ENCODE assay signal across 10 cellular contexts in the genomic region with DNA sequence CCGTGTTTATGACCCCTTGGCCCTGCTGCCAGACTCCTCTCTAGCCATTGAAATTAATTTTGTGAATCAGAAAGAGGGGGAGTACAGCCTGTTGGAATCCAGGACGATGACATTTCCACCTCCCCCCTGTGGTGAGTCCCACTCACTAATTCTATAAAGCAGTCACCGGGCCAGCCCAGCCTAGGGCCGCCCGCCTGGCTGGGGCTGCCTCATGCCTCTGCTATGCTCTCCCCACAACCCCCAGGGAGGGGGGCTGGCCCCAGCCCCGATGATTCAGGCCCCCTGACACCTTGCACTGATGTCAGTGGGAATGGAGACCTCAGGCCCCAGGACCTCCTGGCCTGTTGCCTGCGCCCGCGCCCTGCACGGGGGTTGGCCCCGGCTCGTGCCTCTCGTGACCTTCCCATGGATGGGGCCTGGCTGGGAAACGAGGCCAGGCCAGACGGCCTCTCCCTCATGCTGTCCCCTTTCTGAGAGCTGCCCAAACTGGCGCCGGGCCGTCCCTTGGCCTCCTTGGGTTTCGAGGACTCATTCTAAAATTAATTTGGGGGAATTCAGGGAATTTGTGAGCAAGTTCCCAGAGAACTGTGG. TPM values are rescaled to one million over a fixed set of nuclear protein-coding genes. Genes with fewer than 3 reads are reported as not detected.
DNase-seq lines count a peak whose midpoint lies in the region; ATAC-seq and TF ChIP-seq lines count a peak whose summit lies in the region.
"Had no signal": no experiment of that assay in that cellular context is flagged by ENCODE, and none has a peak within 500 bp of the region (broad histone marks: within the 10 kb centered on the region; RNA-seq: fewer than 3 reads in every experiment).

No MANE protein-coding gene starts in this region.

- ATAC-seq in lower lobe of right lung, result peak; percentile 67 to 77
- peak; percentile 69 for ATAC-seq in upper lobe of right lung
- no peak for ATAC-seq in HG02938 (IDR thresholded peaks at IDR 0.05; ENCODE audit: unreplicated experiment)
- ATAC-seq in HG02870 (IDR thresholded peaks at IDR 0.05; ENCODE audit: unreplicated experiment), result no peak
- ATAC-seq: GM12878 had no signal

- no peaks in the 10 kb centered on the region for H3K9me3 Mint-ChIP-seq in dendritic cell treated with granulocyte-macrophage colony-stimulating factor and Interleukin-4, amounts not matched to agents 40 ng/mL and 50 ng/mL, for 4 days
- peaks cover 27% of the 10 kb centered on the region for H3K9me3 Mint-ChIP-seq in Caco-2 (ENCODE audit: unreplicated experiment)

- POLR2A ChIA-PET in Caco-2 (lab: Charles Lee), result no interaction called here

- H3K36me3 ChIP-seq in lower lobe of right lung (no peaks in the 10 kb centered on the region), upper lobe of right lung (no peaks in the 10 kb centered on the region), Caco-2 (ENCODE audit: control insufficient read depth, insufficient read depth, low read length) (no peaks in the 10 kb centered on the region)

- peaks cover 22% of the 10 kb centered on the region for H3K4me1 ChIP-seq in lower lobe of right lung
- H3K4me1 ChIP-seq in upper lobe of right lung, result peaks cover 15% of the 10 kb centered on the region
- H3K4me1 ChIP-seq in Caco-2, result no peaks in the 10 kb centered on the region

- no peaks in the 10 kb centered on the region for H3K36me3 Mint-ChIP-seq in dendritic cell treated with granulocyte-macrophage colony-stimulating factor and Interleukin-4, amounts not matched to agents 40 ng/mL and 50 ng/mL, for 4 days (ENCODE audit: low read depth)
- H3K36me3 Mint-ChIP-seq in Caco-2 (ENCODE audit: insufficient read depth, unreplicated experiment), result peaks cover 6% of the 10 kb centered on the region

- H3K27ac ChIP-seq in lower lobe of right lung, result peak overlapping the region; percentile 62
- H3K27ac ChIP-seq in upper lobe of right lung, result peak overlapping the region; percentile 68

- CTCF ChIA-PET in Caco-2 (lab: Charles Lee), result no interaction called here

- intact Hi-C loops in dendritic cell treated with granulocyte-macrophage colony-stimulating factor and Interleukin-4, amounts not matched to agents 40 ng/mL and 50 ng/mL, for 4 days (cut with micrococcal nuclease), result no loop called here
- intact Hi-C loops in lower lobe of right lung (cut with DNase I), result no loop called here
- intact Hi-C loops in upper lobe of right lung (cut with DNase I), result no loop called here
- intact Hi-C loops in Caco-2 (cut with micrococcal nuclease; ENCODE audit: unreplicated experiment), result no loop called here

- no TSS peak for BruUV-seq in Caco-2 (replicated peaks; lab: Mats Ljungman, UMichigan)

- H3K4me3 ChIP-seq in lower lobe of right lung (no peak overlapping the region), upper lobe of right lung (no peak overlapping the region), Caco-2 (ENCODE audit: low read depth, low read length) (no peak overlapping the region)
- H3K4me3 ChIP-seq: GM12878 had no signal

- no peaks in the 10 kb centered on the region for H3K27me3 ChIP-seq in lower lobe of right lung (ENCODE audit: low read depth)
- no peaks in the 10 kb centered on the region for H3K27me3 ChIP-seq in upper lobe of right lung
- no peaks in the 10 kb centered on the region for H3K27me3 ChIP-seq in Caco-2 (replicated peaks; ENCODE audit: control insufficient read depth, insufficient read depth, low read length)

- H3K9me3 ChIP-seq in lower lobe of right lung (peaks cover 5% of the 10 kb centered on the region), upper lobe of right lung (no peaks in the 10 kb centered on the region), Caco-2 (peaks cover 8% of the 10 kb centered on the region)

- DNase-seq in LoVo (ENCODE audit: low spot score) (peak; percentile 41), lower lobe of right lung (peak; percentile 57), upper lobe of right lung (peak; percentile 77), GM20000 (ENCODE audit: low spot score) (no peak), Caco-2 (no peak)
- DNase-seq: NCI-H1048 had no signal

- H3K4me1 Mint-ChIP-seq in dendritic cell treated with granulocyte-macrophage colony-stimulating factor and Interleukin-4, amounts not matched to agents 40 ng/mL and 50 ng/mL, for 4 days (ENCODE audit: low read depth), result peaks cover 27% of the 10 kb centered on the region
- H3K4me1 Mint-ChIP-seq in Caco-2 (ENCODE audit: low read depth, unreplicated experiment), result no peaks in the 10 kb centered on the region

- no peak overlapping the region for H3K4me3 Mint-ChIP-seq in dendritic cell treated with granulocyte-macrophage colony-stimulating factor and Interleukin-4, amounts not matched to agents 40 ng/mL and 50 ng/mL, for 4 days
- no peak overlapping the region for H3K4me3 Mint-ChIP-seq in Caco-2 (ENCODE audit: unreplicated experiment)

- TF ChIP-seq CTCF in lower lobe of right lung (IDR thresholded peaks at IDR 0.05) (no peak), upper lobe of right lung (IDR thresholded peaks at IDR 0.05) (no peak), GM20000 (IDR thresholded peaks at IDR 0.05; ENCODE audit: extremely low read depth, missing control alignments) (no peak), Caco-2 (IDR thresholded peaks at IDR 0.05; ENCODE audit: insufficient read depth in 1 of 2, low read depth in 1 of 2, low read length in 1 of 2, severe bottlenecking in 1 of 2, unreplicated experiment in 1 of 2) (no peak)

- H3K27me3 Mint-ChIP-seq in dendritic cell treated with granulocyte-macrophage colony-stimulating factor and Interleukin-4, amounts not matched to agents 40 ng/mL and 50 ng/mL, for 4 days, result peaks cover 35% of the 10 kb centered on the region
- H3K27me3 Mint-ChIP-seq in Caco-2 (ENCODE audit: insufficient read depth, unreplicated experiment), result peaks cover 7% of the 10 kb centered on the region

- peak overlapping the region; percentile 21 for H3K27ac Mint-ChIP-seq in dendritic cell treated with granulocyte-macrophage colony-stimulating factor and Interleukin-4, amounts not matched to agents 40 ng/mL and 50 ng/mL, for 4 days
- H3K27ac Mint-ChIP-seq in Caco-2 (ENCODE audit: unreplicated experiment), result no peak overlapping the region

RNA-seq across cellular contexts. Expression of gene TMEM270, which starts 34.0 kb away (rescaled TPM):
- total RNA-seq in lower lobe of right lung, result not detected
- not detected for total RNA-seq in upper lobe of right lung
- total RNA-seq in Caco-2 (2022), result not detected in 2 replicates
- total RNA-seq: GM12878 had no signal

RNA-seq across cellular contexts. Expression of gene METTL27, which starts 52.6 kb away (rescaled TPM):
- total RNA-seq in lower lobe of right lung, result 4.0 TPM
- 2.3 TPM for total RNA-seq in upper lobe of right lung
- 1.5 and 1.7 TPM in 2 replicates for total RNA-seq in Caco-2 (2022)

Comparison
In these comparisons a context has a peak if more than half of its experiments do, and no peak if none do; other contexts are left out.
1. DNase-seq: peak in LoVo (single experiment), lower lobe of right lung (single experiment) and upper lobe of right lung (single experiment); none in GM20000 (single experiment) and Caco-2 (0 of 2).
2. ATAC-seq: peak in lower lobe of right lung (2 of 2) and upper lobe of right lung (single experiment); none in HG02938 (single experiment) and HG02870 (single experiment).